18 cellular contexts compared by ENCODE assay signal in the genomic region with DNA sequence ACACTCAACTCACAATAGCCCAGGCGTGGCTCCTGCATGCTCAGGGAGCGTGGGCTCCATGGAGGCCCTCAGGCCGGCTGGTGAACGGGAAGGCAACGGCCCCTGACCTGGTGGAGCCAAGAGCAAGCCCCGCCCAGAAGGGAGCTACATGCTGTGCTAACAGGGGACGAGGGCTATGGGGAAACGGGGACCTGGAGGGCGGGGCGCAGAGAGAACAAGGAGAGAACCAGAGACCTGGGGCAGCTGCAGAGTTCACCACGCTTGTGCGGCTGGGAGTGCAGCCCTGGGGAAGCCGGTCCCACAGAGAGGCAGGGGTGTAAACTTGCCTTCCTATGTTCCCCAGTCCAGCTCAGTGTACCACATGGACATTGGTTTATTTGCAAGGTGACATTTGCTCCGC.
"Had no signal": no experiment of that assay in that cellular context is flagged by ENCODE, and none has a peak within 500 bp of the region (broad histone marks: within the 10 kb centered on the region; RNA-seq: fewer than 3 reads in every experiment).

No MANE protein-coding gene starts in this region.

- H3K9me3 Mint-ChIP-seq: activated T-helper 17 cell treated with anti-CD3 and anti-CD28 coated beads, Interleukin-2, amount 50 U/mL, for 72 hours; stimulated activated effector memory CD8-positive, alpha-beta T cell treated with anti-CD3 and anti-CD28 coated beads, Interleukin-12 subunit alpha, Interleukin-12 subunit beta, amount 100 ng/mL, for 72 hours had no signal

- H3K36me3 ChIP-seq: heart left ventricle, prostate gland, uterus had no signal

- H3K4me1 Mint-ChIP-seq: activated T-helper 17 cell treated with anti-CD3 and anti-CD28 coated beads, Interleukin-2, amount 50 U/mL, for 72 hours; immature natural killer cell; naive thymus-derived CD4-positive, alpha-beta T cell; stimulated activated effector memory CD8-positive, alpha-beta T cell treated with anti-CD3 and anti-CD28 coated beads, Interleukin-12 subunit alpha, Interleukin-12 subunit beta, amount 100 ng/mL, for 72 hours; T-cell had no signal

- H3K4me3 Mint-ChIP-seq: activated T-helper 17 cell treated with anti-CD3 and anti-CD28 coated beads, Interleukin-2, amount 50 U/mL, for 72 hours; immature natural killer cell; naive thymus-derived CD4-positive, alpha-beta T cell; stimulated activated effector memory CD8-positive, alpha-beta T cell treated with anti-CD3 and anti-CD28 coated beads, Interleukin-12 subunit alpha, Interleukin-12 subunit beta, amount 100 ng/mL, for 72 hours; T-cell had no signal

- H3K27ac Mint-ChIP-seq: activated T-helper 17 cell treated with anti-CD3 and anti-CD28 coated beads, Interleukin-2, amount 50 U/mL, for 72 hours; immature natural killer cell; naive thymus-derived CD4-positive, alpha-beta T cell; stimulated activated effector memory CD8-positive, alpha-beta T cell treated with anti-CD3 and anti-CD28 coated beads, Interleukin-12 subunit alpha, Interleukin-12 subunit beta, amount 100 ng/mL, for 72 hours; T-cell had no signal

- DNase-seq: activated CD4-positive, alpha-beta T cell treated with anti-CD3 and anti-CD28 coated beads for 1 hour; activated CD4-positive, alpha-beta T cell treated with anti-CD3 and anti-CD28 coated beads, Interleukin-2, amount 50 U/mL, for 4 hours; activated naive CD4-positive, alpha-beta T cell treated with Interleukin-2 at 50 U/mL for 16 hours; foreskin melanocyte; immature natural killer cell; left cardiac atrium; mammary epithelial cell; naive thymus-derived CD4-positive, alpha-beta T cell; stimulated activated CD4-positive, alpha-beta T cell treated with anti-CD3 and anti-CD28 coated beads, Interleukin-12 subunit alpha, Interleukin-12 subunit beta, amount 100 ng/mL, for 4 hours; stimulated activated CD4-positive, alpha-beta T cell treated with anti-CD3 and anti-CD28 coated beads, Interleukin-2, amount 100 ng/mL, for 24 hours; T-cell; T1000 had no signal

- H3K27ac ChIP-seq: epithelial cell of prostate, heart left ventricle, prostate gland, uterus had no signal

- H3K36me3 Mint-ChIP-seq: immature natural killer cell; stimulated activated effector memory CD8-positive, alpha-beta T cell treated with anti-CD3 and anti-CD28 coated beads, Interleukin-12 subunit alpha, Interleukin-12 subunit beta, amount 100 ng/mL, for 72 hours; T-cell had no signal

- H3K9me3 ChIP-seq: prostate gland had no signal

- H3K4me3 ChIP-seq: heart left ventricle, prostate gland, uterus had no signal

- H3K27me3 ChIP-seq: uterus had no signal

- H3K4me1 ChIP-seq: heart left ventricle, prostate gland, uterus had no signal

- ATAC-seq: activated T-helper 17 cell treated with anti-CD3 and anti-CD28 coated beads, Interleukin-2, amount 50 U/mL, for 72 hours; heart left ventricle; left cardiac atrium; naive thymus-derived CD4-positive, alpha-beta T cell; stimulated activated effector memory CD8-positive, alpha-beta T cell treated with anti-CD3 and anti-CD28 coated beads, Interleukin-12 subunit alpha, Interleukin-12 subunit beta, amount 100 ng/mL, for 72 hours; T-cell had no signal
